In genomic region chr7:74306737-74307469, GRCh38 we compare ENCODE assay signal across 1 cellular context.
TF ChIP-seq lines count a peak whose summit lies in the region.

No MANE protein-coding gene starts in this region.

TF ChIP-seq in WTC11, 78 proteins besides CTCF, POLR2A, EP300 and RAD21 (continued from another document):
- no peak for TF ChIP-seq FOXP4 (CRISPR knock-in tag; IDR thresholded peaks at IDR 0.05)
TF ChIP-seq in WTC11: peak in this region for 0.
